ENCODE assay signal across 9 cellular contexts in the genomic region with DNA sequence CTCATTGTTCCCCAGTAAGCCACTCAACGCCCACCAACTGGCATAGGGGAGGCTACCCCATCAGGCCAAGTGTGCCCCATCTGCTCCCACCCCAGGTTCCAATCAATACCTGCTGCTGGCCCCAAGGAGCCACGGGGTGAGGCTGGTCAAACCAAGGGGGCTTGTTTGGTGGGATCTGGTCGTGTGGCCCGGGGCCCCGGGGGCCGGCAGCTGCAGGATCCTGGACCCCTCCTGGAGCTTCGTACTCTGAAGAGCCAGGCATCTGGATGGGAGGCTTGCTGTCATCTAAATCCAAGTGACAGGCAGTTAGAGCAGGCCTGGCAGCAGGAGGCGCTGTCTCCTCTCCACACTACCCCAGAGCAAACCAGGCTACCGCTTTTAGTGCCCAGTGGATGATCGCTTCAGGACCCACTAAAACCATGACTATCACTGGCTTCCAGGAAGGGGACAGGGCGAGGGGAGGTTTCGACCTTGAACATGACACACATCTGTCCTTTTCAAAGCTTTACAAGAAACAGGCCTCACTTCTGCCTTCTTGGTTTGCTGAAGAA. TPM values are rescaled to one million over a fixed set of nuclear protein-coding genes. Genes with fewer than 3 reads are reported as not detected.
DNase-seq lines count a peak whose midpoint lies in the region; ATAC-seq and TF ChIP-seq lines count a peak whose summit lies in the region.
"Had no signal": no experiment of that assay in that cellular context is flagged by ENCODE, and none has a peak within 500 bp of the region (broad histone marks: within the 10 kb centered on the region; RNA-seq: fewer than 3 reads in every experiment).

No MANE protein-coding gene starts in this region.

- intact Hi-C loops in Right ventricle myocardium inferior (cut with DNase I): no loop called here
- intact Hi-C loops in heart right ventricle (cut with DNase I): no loop called here

- ATAC-seq in Right ventricle myocardium inferior: no peak
- ATAC-seq in GM21529 (IDR thresholded peaks at IDR 0.05; ENCODE audit: unreplicated experiment): no peak
- ATAC-seq in heart right ventricle: no peak

- peaks cover 5 to 100% (median 98%) of the 10 kb centered on the region in 9 donors for H3K36me3 ChIP-seq in heart right ventricle

- H3K27me3 Mint-ChIP-seq in T-helper 2 cell treated with Interferon-gamma antibody and Interleukin-4, amounts not matched to agents 5 μg/mL and 100 μg/mL, for 36 hours (ENCODE audit: low read depth): no peaks in the 10 kb centered on the region

- WGBS in heart right ventricle, 2 donors: 88 to 92% methylated on average over 12 of the region's 12 CpGs

- no peaks in the 10 kb centered on the region for H3K4me1 ChIP-seq in heart right ventricle

- in situ Hi-C loops in GM13977 (cut with MboI; ENCODE audit: low pct_unique_long_range_greater_than_20kb, low sequenced_read_pairs, unreplicated experiment): no loop called here

- H3K27ac Mint-ChIP-seq in T-helper 2 cell treated with Interferon-gamma antibody and Interleukin-4, amounts not matched to agents 5 μg/mL and 100 μg/mL, for 36 hours: no peak overlapping the region

- no peaks in the 10 kb centered on the region for H3K4me1 Mint-ChIP-seq in T-helper 2 cell treated with Interferon-gamma antibody and Interleukin-4, amounts not matched to agents 5 μg/mL and 100 μg/mL, for 36 hours (ENCODE audit: low read depth)

- H3K9me3 ChIP-seq in heart right ventricle: no peaks in the 10 kb centered on the region

- no peaks in the 10 kb centered on the region for H3K9me3 Mint-ChIP-seq in T-helper 2 cell treated with Interferon-gamma antibody and Interleukin-4, amounts not matched to agents 5 μg/mL and 100 μg/mL, for 36 hours

- H3K4me3 ChIP-seq in retinal pigment epithelial cell (ENCODE audit: low read length) (no peak overlapping the region), heart right ventricle (no peak overlapping the region)
- H3K4me3 ChIP-seq: lung had no signal

- H3K27ac ChIP-seq in heart right ventricle: no peak overlapping the region

- peak; percentile 68 for TF ChIP-seq CTCF in GM13977 (IDR thresholded peaks at IDR 0.05; ENCODE audit: extremely low read depth, insufficient read depth, missing control alignments)
- peak; percentile 63 for TF ChIP-seq CTCF in retinal pigment epithelial cell (conservative IDR thresholded peaks at IDR 0.05; ENCODE audit: low read depth, low read length)
- TF ChIP-seq CTCF in heart right ventricle (IDR thresholded peaks at IDR 0.05): peak in 3 of 9 donors; percentile 20 to 41 (median 25)

- peaks cover 56% of the 10 kb centered on the region for H3K36me3 Mint-ChIP-seq in T-helper 2 cell treated with Interferon-gamma antibody and Interleukin-4, amounts not matched to agents 5 μg/mL and 100 μg/mL, for 36 hours (ENCODE audit: low read depth)

- DNase-seq in GM13977 (ENCODE audit: low spot score) (peak; percentile 61), cerebellar cortex (ENCODE audit: low spot score) (peak; percentile 16), retinal pigment epithelial cell (ENCODE audit: low read depth) (no peak), NCI-H187 (lab: John Stamatoyannopoulos, UW) (no peak), Right ventricle myocardium inferior (ENCODE audit: missing footprints) (no peak), heart right ventricle (no peak)
- DNase-seq in T-helper 2 cell treated with Interferon-gamma antibody and Interleukin-4, amounts not matched to agents 5 μg/mL and 100 μg/mL, for 36 hours (ENCODE audit: low spot score): peak; percentile 8

- H3K4me3 Mint-ChIP-seq in T-helper 2 cell treated with Interferon-gamma antibody and Interleukin-4, amounts not matched to agents 5 μg/mL and 100 μg/mL, for 36 hours: no peak overlapping the region

- H3K27me3 ChIP-seq in heart right ventricle: no peaks in the 10 kb centered on the region

RNA-seq across cellular contexts. Expression of a gene that starts 14.2 kb away (rescaled TPM):
- total RNA-seq in Right ventricle myocardium inferior (17.3 TPM), heart right ventricle (10 to 100 TPM; 20.0 to 26.6 (median 22.6) TPM)
- polyA plus RNA-seq in heart right ventricle: 10 to 100 TPM; 11.3 to 16.4 TPM

RNA-seq across cellular contexts. Expression of a gene that starts 31.9 kb away (rescaled TPM):
- total RNA-seq in Right ventricle myocardium inferior (3.3 TPM), heart right ventricle (1 to 10 TPM; 1.6 to 3.5 (median 2.9) TPM)
- polyA plus RNA-seq in heart right ventricle: 1 to 10 TPM; 3.0 to 4.1 TPM

RNA-seq across cellular contexts. Expression of a gene that starts 32.1 kb away (rescaled TPM):
- total RNA-seq in Right ventricle myocardium inferior (not detected), heart right ventricle (under 1 TPM in 1 of 10 donors, not detected in 9; 0.22 TPM)
- not detected for polyA plus RNA-seq in heart right ventricle
- total RNA-seq: lung had no signal

RNA-seq across cellular contexts. Expression of a gene that starts 44.2 kb away (rescaled TPM):
- total RNA-seq in Right ventricle myocardium inferior (23.5 TPM), heart right ventricle (10 to 100 TPM; 20.8 to 29.0 (median 23.6) TPM)
- 10 to 100 TPM; 22.9 to 25.6 TPM for polyA plus RNA-seq in heart right ventricle

RNA-seq across cellular contexts. Expression of a gene that starts 56.3 kb away (rescaled TPM):
- 64.7 TPM for total RNA-seq in Right ventricle myocardium inferior
- 10 to 100 TPM; 46.9 to 70.1 (median 57.4) TPM for total RNA-seq in heart right ventricle
- polyA plus RNA-seq in heart right ventricle: 10 to 100 TPM; 41.3 to 79.7 TPM

Comparison
In these comparisons a context has a peak if more than half of its experiments do, and no peak if none do; other contexts are left out.
1. DNase-seq: peak in GM13977 (single experiment), T-helper 2 cell treated with Interferon-gamma antibody and Interleukin-4, amounts not matched to agents 5 μg/mL and 100 μg/mL, for 36 hours (single experiment) and cerebellar cortex (single experiment); none in retinal pigment epithelial cell (single experiment), NCI-H187 (0 of 2), Right ventricle myocardium inferior (single experiment) and heart right ventricle (0 of 2).